In genomic region chr12:44774815-44775411, GRCh38 we compare ENCODE assay signal across 8 cellular contexts.
DNase-seq lines count a peak whose midpoint lies in the region; ATAC-seq and TF ChIP-seq lines count a peak whose summit lies in the region.

No MANE protein-coding gene starts in this region.

- ATAC-seq in GM18907 (IDR thresholded peaks at IDR 0.05; ENCODE audit: unreplicated experiment) (peak; percentile 68), heart right ventricle (no peak)

- H3K27ac ChIP-seq in heart right ventricle: no peak overlapping the region

- WGBS in heart right ventricle, 2 donors: 65 to 71% methylated on average over 11 of the region's 11 CpGs

- TF ChIP-seq CTCF in AG09309 (IDR thresholded peaks at IDR 0.05; ENCODE audit: control insufficient read depth, insufficient read depth, low read depth, low read length, missing control alignments): peak; percentile 39
- peak in 8 of 9 donors; percentile 24 to 74 (median 55) for TF ChIP-seq CTCF in heart right ventricle (IDR thresholded peaks at IDR 0.05)

- DNase-seq in AG09309 (ENCODE audit: low read depth) (no peak), NAMALWA (ENCODE audit: low spot score) (peak; percentile 50), heart right ventricle (no peak), cortex of kidney (lab: John Stamatoyannopoulos, UW) (no peak), epidermal melanocyte (ENCODE audit: insufficient read length, low spot score) (no peak)
- peak; percentile 71 for DNase-seq in activated T-cell treated with anti-CD3 and anti-CD28 coated beads, Interleukin-2, amount 50 U/mL, for 1 hour
- peak; percentile 24 for DNase-seq in stimulated activated CD4-positive, alpha-beta T cell treated with anti-CD3 and anti-CD28 coated beads, Interleukin-2, amount 100 ng/mL, for 4 hours (ENCODE audit: low read depth)

- intact Hi-C loops in heart right ventricle (cut with DNase I): no loop called here

- no peaks in the 10 kb centered on the region for H3K4me1 ChIP-seq in heart right ventricle

- H3K27me3 ChIP-seq in heart right ventricle: no peaks in the 10 kb centered on the region

- no peaks in the 10 kb centered on the region for H3K9me3 ChIP-seq in heart right ventricle

- no peak overlapping the region for H3K4me3 ChIP-seq in AG09309 (ENCODE audit: control insufficient read depth, low read depth, low read length)
- no peak overlapping the region for H3K4me3 ChIP-seq in heart right ventricle

- H3K36me3 ChIP-seq in heart right ventricle: no peaks in the 10 kb centered on the region

Comparison
In these comparisons a context has a peak if more than half of its experiments do, and no peak if none do; other contexts are left out.
1. DNase-seq: peak in NAMALWA (single experiment), activated T-cell treated with anti-CD3 and anti-CD28 coated beads, Interleukin-2, amount 50 U/mL, for 1 hour (single experiment) and stimulated activated CD4-positive, alpha-beta T cell treated with anti-CD3 and anti-CD28 coated beads, Interleukin-2, amount 100 ng/mL, for 4 hours (single experiment); none in AG09309 (single experiment), heart right ventricle (0 of 2), cortex of kidney (single experiment) and epidermal melanocyte (single experiment).